In the genomic region with DNA sequence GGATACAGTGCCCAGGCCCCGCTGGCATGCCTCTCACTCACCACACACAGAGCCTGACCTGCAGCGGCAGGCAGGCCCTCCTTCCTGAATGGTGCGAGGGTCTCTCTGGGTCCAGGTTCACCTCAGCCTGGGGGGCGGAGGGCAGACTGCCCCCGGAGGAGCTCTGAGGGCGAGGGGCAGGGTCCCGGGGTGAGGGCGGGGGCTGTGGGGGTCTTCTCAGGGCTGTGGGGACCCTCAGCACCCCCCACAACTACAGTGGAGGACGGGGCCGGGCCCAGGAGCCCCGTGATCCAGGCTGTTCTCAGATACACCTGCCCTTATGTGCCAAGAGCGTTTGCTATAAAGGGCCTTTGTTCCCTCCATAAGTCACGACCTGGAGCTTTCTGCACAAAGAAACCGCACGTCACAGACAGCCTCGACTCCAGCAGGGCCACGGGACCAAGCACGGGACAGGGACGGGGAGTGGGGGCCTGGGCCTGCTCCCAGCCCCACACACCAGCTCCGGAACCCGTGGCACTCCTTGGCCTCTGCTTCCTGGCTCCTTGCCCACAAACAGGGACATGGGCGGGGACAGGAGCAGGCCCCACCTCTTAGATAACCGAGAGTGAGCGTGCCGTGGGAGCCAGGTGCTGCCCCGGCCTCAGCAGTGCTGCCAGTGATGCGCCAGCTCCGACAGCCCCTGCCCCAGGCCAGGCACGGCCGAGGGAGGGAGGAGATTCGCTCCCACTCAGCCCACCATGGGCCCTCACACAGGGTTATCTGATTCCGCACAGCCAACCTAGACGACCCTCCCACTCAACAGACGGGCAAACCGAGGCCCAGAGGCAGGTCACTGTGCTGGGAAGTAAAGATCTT, we compare ENCODE assay signal across 14 cellular contexts.
DNase-seq lines count a peak whose midpoint lies in the region; ATAC-seq, FAIRE-seq and TF ChIP-seq lines count a peak whose summit lies in the region.
"Had no signal": no experiment of that assay in that cellular context is flagged by ENCODE, and none has a peak within 500 bp of the region (broad histone marks: within the 10 kb centered on the region; RNA-seq: fewer than 3 reads in every experiment).

No MANE protein-coding gene starts in this region.

- ATAC-seq in pancreas: peak; percentile 3 to 37 (median 8)
- ATAC-seq in HG02970 (IDR thresholded peaks at IDR 0.05; ENCODE audit: low FRiP score, unreplicated experiment): no peak
- no peak for ATAC-seq in GM19023 (IDR thresholded peaks at IDR 0.05; ENCODE audit: unreplicated experiment)
- ATAC-seq: stimulated activated memory B cell treated with anti-CD40 and anti-IgM and Interleukin-4, amounts not matched to agents 10 μg/mL and 1 μg/mL and 100 μg/mL, for 72 hours had no signal

- no peaks in the 10 kb centered on the region for H3K9me3 ChIP-seq in esophagus (ENCODE audit: control insufficient read depth in 2 of 2, insufficient read depth in 1 of 2, low read depth in 1 of 2, low read length in 1 of 2)
- no peaks in the 10 kb centered on the region for H3K9me3 ChIP-seq in pancreas

- no peak overlapping the region for H2BK120ac ChIP-seq in mesendoderm (ENCODE audit: low read depth, low read length)

- H3K4me3 ChIP-seq in esophagus (ENCODE audit: low read depth in 1 of 2, low read length in 2 of 2) (no peak overlapping the region), pancreas (no peak overlapping the region), mesendoderm (ENCODE audit: low read length) (no peak overlapping the region)

- H4K8ac ChIP-seq in mesendoderm (ENCODE audit: low read depth, low read length): no peak overlapping the region

- no peak for TF ChIP-seq CTCF in pancreas (IDR thresholded peaks at IDR 0.05)

- H3K79me1 ChIP-seq in mesendoderm (ENCODE audit: low read length): no peaks in the 10 kb centered on the region

- intact Hi-C loops in pancreas (cut with DNase I): no loop called here

- no peak overlapping the region for H2BK15ac ChIP-seq in mesendoderm (replicated peaks; ENCODE audit: low read depth)

- no peak overlapping the region for H3K23ac ChIP-seq in mesendoderm (ENCODE audit: low read length)

- no peak overlapping the region for H2BK5ac ChIP-seq in mesendoderm (ENCODE audit: low read length)

- 63 to 76% methylated on average over 35 of the region's 35 CpGs for WGBS in esophagus, 2 donors
- 51 to 74% methylated on average over 33 to 35 of the region's 35 CpGs for whole genome bisulfite sequencing in pancreas, 2 donors
- no CpG with 5 or more reads among the region's 35 CpGs for WGBS in mesendoderm (ENCODE audit: extremely low coverage, insufficient coverage, low lambda C conversion rate)

- H3K36me3 ChIP-seq in esophagus (ENCODE audit: control insufficient read depth in 2 of 2, insufficient read depth in 2 of 2, low read length in 1 of 2): peaks cover 14 to 38% of the 10 kb centered on the region in 2 donors
- peaks cover 0 to 5% (median 4%) of the 10 kb centered on the region in 3 donors for H3K36me3 ChIP-seq in pancreas
- peaks cover 2% of the 10 kb centered on the region for H3K36me3 ChIP-seq in mesendoderm (ENCODE audit: control insufficient read depth, insufficient read depth, low read length)

- FAIRE-seq in pancreas (lab: Jason Lieb, UNC): no peak
- FAIRE-seq: bronchial epithelial cell had no signal

- no peak overlapping the region for H3K56ac ChIP-seq in mesendoderm (ENCODE audit: low read length)

- no peak overlapping the region for H3K18ac ChIP-seq in mesendoderm (ENCODE audit: low read length)

- H3K27ac ChIP-seq in esophagus (ENCODE audit: low read depth in 2 of 2, low read length in 1 of 2) (peak overlapping the region; percentile 12 to 51), pancreas (peak overlapping the region; percentile 25 to 60 (median 52)), mesendoderm (ENCODE audit: low read depth, low read length) (no peak overlapping the region)

- H3K9ac ChIP-seq in mesendoderm (ENCODE audit: low read length): no peak overlapping the region

- no peak overlapping the region for H4K5ac ChIP-seq in mesendoderm (ENCODE audit: low read length)

- no peaks in the 10 kb centered on the region for H3K79me2 ChIP-seq in mesendoderm (ENCODE audit: control insufficient read depth, insufficient read depth, low read length)

- no peak overlapping the region for H2AK5ac ChIP-seq in mesendoderm (ENCODE audit: low read length)

- H3K4me1 ChIP-seq in esophagus (ENCODE audit: control insufficient read depth in 2 of 2, insufficient read depth in 2 of 2, low read length in 1 of 2) (peaks cover 12 to 22% of the 10 kb centered on the region in 2 donors), pancreas (peaks cover 16 to 29% (median 17%) of the 10 kb centered on the region in 3 donors), mesendoderm (ENCODE audit: control insufficient read depth, low read depth, low read length) (peaks cover 7% of the 10 kb centered on the region)

- DNase-seq in COLO829 (ENCODE audit: low spot score) (peak; percentile 85), NCI-H2171 (lab: John Stamatoyannopoulos, UW) (peak; percentile 39), pancreas (peak in 3 of 6 donors; percentile 54 to 76 (median 62)), mesendoderm (no peak), NCI-H1930 (lab: John Stamatoyannopoulos, UW) (no peak)
- DNase-seq: activated CD4-positive, alpha-beta T cell treated with anti-CD3 and anti-CD28 coated beads for 48 hours; immature natural killer cell; Karpas-422; stimulated activated CD4-positive, alpha-beta T cell treated with anti-CD3 and anti-CD28 coated beads, Interleukin-1b, Interleukin-23, amount 100 ng/mL, for 48 hours had no signal

- no peak overlapping the region for H3K4ac ChIP-seq in mesendoderm (ENCODE audit: low read depth, low read length)

- no peak overlapping the region for H3K4me2 ChIP-seq in mesendoderm (ENCODE audit: low read length)

- H3K27me3 ChIP-seq in esophagus (ENCODE audit: control insufficient read depth in 1 of 2, insufficient read depth in 2 of 2, low read length in 2 of 2) (no peaks in the 10 kb centered on the region), pancreas (no peaks in the 10 kb centered on the region), mesendoderm (ENCODE audit: insufficient read depth, low read length, poor library complexity) (no peaks in the 10 kb centered on the region)

Comparison
In these comparisons a context has a peak if more than half of its experiments do, and no peak if none do; other contexts are left out.
1. DNase-seq: peak in COLO829 (single experiment) and NCI-H2171 (single experiment); none in mesendoderm (single experiment) and NCI-H1930 (0 of 2).
2. ATAC-seq: peak in pancreas (4 of 4); none in HG02970 (single experiment) and GM19023 (single experiment).